Comparison of ENCODE assay signal across 12 cellular contexts in genomic region chr4:120198411-120198810, GRCh38.
A peak's percentile ranks its signal among the peaks of the same experiment; 100 is the strongest.
DNase-seq lines count a peak whose midpoint lies in the region; ATAC-seq and TF ChIP-seq lines count a peak whose summit lies in the region.
"Had no signal": no experiment of that assay in that cellular context is flagged by ENCODE, and none has a peak within 500 bp of the region (broad histone marks: within the 10 kb centered on the region; RNA-seq: fewer than 3 reads in every experiment).

No MANE protein-coding gene starts in this region.

- no peak overlapping the region for H3K4me2 ChIP-seq in neuronal stem cell (ENCODE audit: insufficient read depth, low read length, poor library complexity, severe bottlenecking)
- H3K4me2 ChIP-seq: BLaER1 treated with 17β-estradiol and CSF1 and Interleukin-3, amounts not matched to agents 10 nM and 100 nM had no signal

- no peak overlapping the region for H2BK120ac ChIP-seq in neuronal stem cell (ENCODE audit: low read depth, low read length)

- no peak overlapping the region for H2BK12ac ChIP-seq in neuronal stem cell (ENCODE audit: low read length)

- no peak overlapping the region for H3K14ac ChIP-seq in neuronal stem cell (ENCODE audit: low read length)

- no peak overlapping the region for H2BK5ac ChIP-seq in neuronal stem cell (ENCODE audit: low read length)

- H3K4me3 ChIP-seq in AG10803 (ENCODE audit: low read length) (no peak overlapping the region), neuronal stem cell (ENCODE audit: low read length in 2 of 2) (no peak overlapping the region), left lung (no peak overlapping the region)
- H3K4me3 ChIP-seq: BLaER1 treated with 17β-estradiol and CSF1 and Interleukin-3, amounts not matched to agents 10 nM and 100 nM had no signal

- H3K36me3 ChIP-seq in neuronal stem cell (replicated peaks in 1 of 2; ENCODE audit: control insufficient read depth in 2 of 2, insufficient read depth in 2 of 2, low read length in 2 of 2): no peaks in the 10 kb centered on the region
- no peaks in the 10 kb centered on the region for H3K36me3 ChIP-seq in left lung
- H3K36me3 ChIP-seq: BLaER1 treated with 17β-estradiol and CSF1 and Interleukin-3, amounts not matched to agents 10 nM and 100 nM had no signal

- ATAC-seq in left lung: no peak
- ATAC-seq in stimulated activated naive CD8-positive, alpha-beta T cell treated with anti-CD3 and anti-CD28 coated beads, Interleukin-15, Interleukin-2, amounts not matched to agents 100 U/mL and 50 U/mL, for 24 hours: no peak
- ATAC-seq: HCT116 had no signal

- no peak overlapping the region for H3K23ac ChIP-seq in neuronal stem cell (ENCODE audit: low read depth, low read length, poor library complexity)

- no peak overlapping the region for H2BK15ac ChIP-seq in neuronal stem cell (ENCODE audit: low read length)

- no peak overlapping the region for H4K91ac ChIP-seq in neuronal stem cell (ENCODE audit: low read depth, low read length, poor library complexity)

- no peak overlapping the region for H3K27ac ChIP-seq in neuronal stem cell (replicated peaks; ENCODE audit: low read length)
- H3K27ac ChIP-seq in left lung: no peak overlapping the region
- H3K27ac ChIP-seq: BLaER1 treated with 17β-estradiol and CSF1 and Interleukin-3, amounts not matched to agents 10 nM and 100 nM had no signal

- TF ChIP-seq CTCF in AG10803 (conservative IDR thresholded peaks at IDR 0.05; ENCODE audit: low read length): no peak
- TF ChIP-seq CTCF in left lung (IDR thresholded peaks at IDR 0.05): no peak

- WGBS in neuronal stem cell (ENCODE audit: extremely low coverage in 2 of 2, insufficient read length in 2 of 2, insufficient replicate concordance in 1 of 2), 2 donors: no CpG with 5 or more reads among the region's 2 CpGs

- H3K18ac ChIP-seq in neuronal stem cell (ENCODE audit: low read length): peak overlapping the region; percentile 25

- H3K9ac ChIP-seq in neuronal stem cell (ENCODE audit: low read depth, low read length, poor library complexity): no peak overlapping the region
- H3K9ac ChIP-seq: BLaER1 treated with 17β-estradiol and CSF1 and Interleukin-3, amounts not matched to agents 10 nM and 100 nM had no signal

- H2AFZ ChIP-seq in neuronal stem cell (ENCODE audit: low read length): peak overlapping the region; percentile 15

- H3K4ac ChIP-seq in neuronal stem cell (ENCODE audit: low read length): no peak overlapping the region

- H3K4me1 ChIP-seq in neuronal stem cell (ENCODE audit: control insufficient read depth in 2 of 2, insufficient read depth in 1 of 2, low read depth in 1 of 2, low read length in 2 of 2): peaks cover 0 to 2% of the 10 kb centered on the region in 2 donors
- no peaks in the 10 kb centered on the region for H3K4me1 ChIP-seq in left lung
- H3K4me1 ChIP-seq: BLaER1 treated with 17β-estradiol and CSF1 and Interleukin-3, amounts not matched to agents 10 nM and 100 nM had no signal

- H3K79me1 ChIP-seq in neuronal stem cell (ENCODE audit: low read depth, low read length): no peaks in the 10 kb centered on the region

- DNase-seq in AG10803 (ENCODE audit: low read depth): peak; percentile 13
- DNase-seq in NCI-H446 (lab: John Stamatoyannopoulos, UW): peak; percentile 17 to 81
- DNase-seq in astrocyte of the hippocampus (ENCODE audit: low read depth, low spot score): peak; percentile 67
- DNase-seq in neuronal stem cell (ENCODE audit: low spot score): no peak
- no peak for DNase-seq in left lung
- DNase-seq in stimulated activated naive CD8-positive, alpha-beta T cell treated with anti-CD3 and anti-CD28 coated beads, Interleukin-15, Interleukin-2, amounts not matched to agents 100 U/mL and 50 U/mL, for 24 hours: no peak
- DNase-seq in stimulated activated naive CD4-positive, alpha-beta T cell treated with Interleukin-2 at 50 U/mL for 16 hours (lab: John Stamatoyannopoulos, UW): no peak
- DNase-seq: 8988T; CD4-positive, CD25-positive, alpha-beta regulatory T cell; GF-D8 had no signal

- no peak overlapping the region for H4K8ac ChIP-seq in neuronal stem cell (ENCODE audit: low read depth, low read length)

- intact Hi-C loops in left lung (cut with DNase I): no loop called here

- no peak overlapping the region for H2AK5ac ChIP-seq in neuronal stem cell (ENCODE audit: low read depth, low read length)

- H3K27me3 ChIP-seq in neuronal stem cell (ENCODE audit: control insufficient read depth in 3 of 3, insufficient read depth in 3 of 3, low read depth in 1 of 3, low read length in 3 of 3) (no peaks in the 10 kb centered on the region), left lung (no peaks in the 10 kb centered on the region)
- H3K27me3 ChIP-seq: BLaER1 treated with 17β-estradiol and CSF1 and Interleukin-3, amounts not matched to agents 10 nM and 100 nM had no signal

- peaks cover 0 to 3% of the 10 kb centered on the region in 2 donors for H3K9me3 ChIP-seq in neuronal stem cell (replicated peaks in 1 of 2; ENCODE audit: control insufficient read depth in 2 of 2, insufficient read depth in 1 of 2, low read depth in 1 of 2, low read length in 2 of 2)
- no peaks in the 10 kb centered on the region for H3K9me3 ChIP-seq in left lung
- H3K9me3 ChIP-seq: BLaER1 treated with 17β-estradiol and CSF1 and Interleukin-3, amounts not matched to agents 10 nM and 100 nM had no signal

Comparison
In these comparisons a context has a peak if more than half of its experiments do, and no peak if none do; other contexts are left out.
1. DNase-seq: peak in AG10803 (single experiment), NCI-H446 (2 of 2) and astrocyte of the hippocampus (single experiment); none in neuronal stem cell (single experiment), left lung (0 of 2), stimulated activated naive CD8-positive, alpha-beta T cell treated with anti-CD3 and anti-CD28 coated beads, Interleukin-15, Interleukin-2, amounts not matched to agents 100 U/mL and 50 U/mL, for 24 hours (single experiment) and stimulated activated naive CD4-positive, alpha-beta T cell treated with Interleukin-2 at 50 U/mL for 16 hours (single experiment).